In genomic region chr1:198528376-198528775, GRCh38 we compare ENCODE assay signal across 1 cellular context.
A peak's percentile ranks its signal among the peaks of the same experiment; 100 is the strongest.
TF ChIP-seq lines count a peak whose summit lies in the region.

No MANE protein-coding gene starts in this region.

TF ChIP-seq in SK-N-SH, 30 proteins besides CTCF, POLR2A, EP300 and RAD21 (continued from another document):
- no peak for TF ChIP-seq TAF1 (IDR thresholded peaks at IDR 0.05; ENCODE audit: borderline replicate concordance, low read depth, low read length)
- TF ChIP-seq FOXM1 (IDR thresholded peaks at IDR 0.05; ENCODE audit: low read depth), result no peak
- TF ChIP-seq GABPA (IDR thresholded peaks at IDR 0.05; ENCODE audit: low read depth), result no peak
- TF ChIP-seq TCF12 (IDR thresholded peaks at IDR 0.05), result peak; percentile 86
- no peak for TF ChIP-seq FOXJ3 (CRISPR knock-in tag; IDR thresholded peaks at IDR 0.05)
- peak; percentile 88 for TF ChIP-seq JUND (IDR thresholded peaks at IDR 0.05)
- TF ChIP-seq RXRA (IDR thresholded peaks at IDR 0.05; ENCODE audit: borderline replicate concordance, low read depth), result no peak
- no peak for TF ChIP-seq ZBTB33 (IDR thresholded peaks at IDR 0.05; ENCODE audit: borderline replicate concordance, low read depth)
- TF ChIP-seq MEF2A (IDR thresholded peaks at IDR 0.05; ENCODE audit: borderline replicate concordance, low read depth), result peak; percentile 39; the same call in 1 of the 2 replicates
- no peak for TF ChIP-seq GATA2 (CRISPR knock-in tag; IDR thresholded peaks at IDR 0.05)
- no peak for TF ChIP-seq USF2 (IDR thresholded peaks at IDR 0.05; ENCODE audit: borderline replicate concordance, low read depth, low read length)
- no peak for TF ChIP-seq MXI1 (IDR thresholded peaks at IDR 0.05; ENCODE audit: low read depth, low read length)
- TF ChIP-seq CHD2 (IDR thresholded peaks at IDR 0.05; ENCODE audit: low read length, partially characterized antibody), result no peak
